In genomic region chr9:136352682-136353081, GRCh38 we compare ENCODE assay signal across 1 cellular context.
TF ChIP-seq lines count a peak whose summit lies in the region.

No MANE protein-coding gene starts in this region.

TF ChIP-seq in K562, 482 proteins besides CTCF, POLR2A, EP300 and RAD21:
- TF ChIP-seq, protein P1, sequence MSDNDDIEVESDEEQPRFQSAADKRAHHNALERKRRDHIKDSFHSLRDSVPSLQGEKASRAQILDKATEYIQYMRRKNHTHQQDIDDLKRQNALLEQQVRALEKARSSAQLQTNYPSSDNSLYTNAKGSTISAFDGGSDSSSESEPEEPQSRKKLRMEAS (CRISPR knock-in tag; IDR thresholded peaks at IDR 0.05) = peak; percentile 47; the same call in 1 of the 2 replicates
- TF ChIP-seq ZNF347 (CRISPR knock-in tag; IDR thresholded peaks at IDR 0.05; ENCODE audit: low read depth) (no peak), POLR2G (IDR thresholded peaks at IDR 0.05; ENCODE audit: low read depth, low read length) (0 out of 2 replicates have a peak, but pooled peaks have one; percentile 7), EGR1 (conservative IDR thresholded peaks at IDR 0.05) (peak; percentile 33; the same call in 1 of the 2 replicates), FOXK2 (conservative IDR thresholded peaks at IDR 0.05 in 1 of 2, IDR thresholded peaks at IDR 0.05 in 1 of 2; ENCODE audit: low read depth in 2 of 2) (no peak), RBM39 (optimal IDR thresholded peaks at IDR 0.05; ENCODE audit: low read depth, low read length) (no peak), HES1 (IDR thresholded peaks at IDR 0.05; ENCODE audit: low read depth) (no peak)
TF ChIP-seq in K562: peak in this region for 3.
